In genomic region chr22:27185903-27186302, GRCh38 we compare ENCODE assay signal across 19 cellular contexts.
A peak's percentile ranks its signal among the peaks of the same experiment; 100 is the strongest.
DNase-seq lines count a peak whose midpoint lies in the region; ATAC-seq, FAIRE-seq and TF ChIP-seq lines count a peak whose summit lies in the region.
"Had no signal": no experiment of that assay in that cellular context is flagged by ENCODE, and none has a peak within 500 bp of the region (broad histone marks: within the 10 kb centered on the region; RNA-seq: fewer than 3 reads in every experiment).

No MANE protein-coding gene starts in this region.

- H3K36me3 Mint-ChIP-seq in brain, result no peaks in the 10 kb centered on the region
- H3K36me3 Mint-ChIP-seq in activated T-cell treated with anti-CD3 and anti-CD28 coated beads, Interleukin-2, amount 50 U/mL, for 24 hours (ENCODE audit: low read depth), result no peaks in the 10 kb centered on the region
- H3K36me3 Mint-ChIP-seq: CD4-positive, CD25-positive, alpha-beta regulatory T cell had no signal

- no peaks in the 10 kb centered on the region for H3K4me1 Mint-ChIP-seq in brain
- H3K4me1 Mint-ChIP-seq in activated T-cell treated with anti-CD3 and anti-CD28 coated beads, Interleukin-2, amount 50 U/mL, for 24 hours (ENCODE audit: low read depth), result no peaks in the 10 kb centered on the region
- H3K4me1 Mint-ChIP-seq: CD4-positive, CD25-positive, alpha-beta regulatory T cell had no signal

- FAIRE-seq in kidney (lab: Jason Lieb, UNC), result no peak
- FAIRE-seq: GM12892, GM19239, H1, HepG2, HTR-8/SVneo had no signal

- no peaks in the 10 kb centered on the region for H3K4me1 ChIP-seq in kidney (ENCODE audit: control insufficient read depth in 1 of 2, insufficient read depth in 1 of 2, low read depth in 1 of 2, low read length in 2 of 2)

- H3K27ac Mint-ChIP-seq in brain, result peak overlapping the region in 4 of 5 experiments; percentile 52 to 94 (median 66)
- H3K27ac Mint-ChIP-seq in activated T-cell treated with anti-CD3 and anti-CD28 coated beads, Interleukin-2, amount 50 U/mL, for 24 hours, result no peak overlapping the region
- H3K27ac Mint-ChIP-seq: CD4-positive, CD25-positive, alpha-beta regulatory T cell had no signal

- no peak overlapping the region for H3K27ac ChIP-seq in kidney (ENCODE audit: low read depth in 2 of 2, low read length in 2 of 2)
- H3K27ac ChIP-seq: BLaER1 treated with 17β-estradiol and CSF1 and Interleukin-3, amounts not matched to agents 10 nM and 100 nM had no signal

- H3K4me3 Mint-ChIP-seq in brain, result no peak overlapping the region
- no peak overlapping the region for H3K4me3 Mint-ChIP-seq in activated T-cell treated with anti-CD3 and anti-CD28 coated beads, Interleukin-2, amount 50 U/mL, for 24 hours
- H3K4me3 Mint-ChIP-seq: CD4-positive, CD25-positive, alpha-beta regulatory T cell had no signal

- H3K27me3 Mint-ChIP-seq in brain, result peaks cover 24% of the 10 kb centered on the region
- H3K27me3 Mint-ChIP-seq in activated T-cell treated with anti-CD3 and anti-CD28 coated beads, Interleukin-2, amount 50 U/mL, for 24 hours, result peaks cover 16% of the 10 kb centered on the region
- H3K27me3 Mint-ChIP-seq: CD4-positive, CD25-positive, alpha-beta regulatory T cell had no signal

- intact Hi-C loops in kidney (cut with DNase I), result no loop called here

- H3K4me3 ChIP-seq in kidney (ENCODE audit: low read length in 2 of 2), result no peak overlapping the region
- H3K4me3 ChIP-seq: BLaER1 treated with 17β-estradiol and CSF1 and Interleukin-3, amounts not matched to agents 10 nM and 100 nM; HAP-1 had no signal

- H3K9me3 ChIP-seq in kidney (ENCODE audit: control insufficient read depth in 1 of 2, low read length in 2 of 2), result no peaks in the 10 kb centered on the region
- H3K9me3 ChIP-seq: HAP-1 had no signal

- H3K36me3 ChIP-seq in kidney (ENCODE audit: control insufficient read depth in 1 of 2, insufficient read depth in 2 of 2, low read length in 2 of 2), result no peaks in the 10 kb centered on the region
- H3K36me3 ChIP-seq: BLaER1 treated with 17β-estradiol and CSF1 and Interleukin-3, amounts not matched to agents 10 nM and 100 nM; HAP-1 had no signal

- H3K9me3 Mint-ChIP-seq in brain, result peaks cover 4 to 18% (median 9%) of the 10 kb centered on the region in 5 experiments
- H3K9me3 Mint-ChIP-seq in activated T-cell treated with anti-CD3 and anti-CD28 coated beads, Interleukin-2, amount 50 U/mL, for 24 hours, result peaks cover 3% of the 10 kb centered on the region

- no peak for ATAC-seq in left lobe of liver
- ATAC-seq: HepG2 had no signal

- no peak overlapping the region for H3K9ac ChIP-seq in kidney (ENCODE audit: low read length in 2 of 2)
- H3K9ac ChIP-seq: BLaER1 treated with 17β-estradiol and CSF1 and Interleukin-3, amounts not matched to agents 10 nM and 100 nM had no signal

- TF ChIP-seq CTCF in brain (conservative IDR thresholded peaks at IDR 0.05) (no peak), kidney (IDR thresholded peaks at IDR 0.05; ENCODE audit: borderline replicate concordance, extremely low read depth, insufficient read depth) (no peak)

- DNase-seq in DMS 273 treated with DMSO at 0.1 percent for 48 hours (lab: John Stamatoyannopoulos, UW) (peak; percentile 73), NCI-H2171 treated with DMSO at 0.1 percent for 48 hours (lab: John Stamatoyannopoulos, UW) (peak; percentile 91), kidney (peak; percentile 65), left lobe of liver (ENCODE audit: low spot score) (no peak), NCI-H774 (lab: John Stamatoyannopoulos, UW) (no peak)
- DNase-seq in activated T-cell treated with anti-CD3 and anti-CD28 coated beads, Interleukin-2, amount 50 U/mL, for 24 hours, result no peak
- no peak for DNase-seq in stimulated activated CD4-positive, alpha-beta T cell treated with anti-CD3 and anti-CD28 coated beads, Interleukin-4, amount 100 ng/mL, for 4 hours
- DNase-seq: ACHN; CD4-positive, CD25-positive, alpha-beta regulatory T cell; DMS79 treated with DMSO at 0.1 percent for 48 hours; GDM1 had no signal

Comparison
In these comparisons a context has a peak if more than half of its experiments do, and no peak if none do; other contexts are left out.
1. DNase-seq: peak in DMS 273 treated with DMSO at 0.1 percent for 48 hours (single experiment), NCI-H2171 treated with DMSO at 0.1 percent for 48 hours (single experiment) and kidney (single experiment); none in activated T-cell treated with anti-CD3 and anti-CD28 coated beads, Interleukin-2, amount 50 U/mL, for 24 hours (single experiment), stimulated activated CD4-positive, alpha-beta T cell treated with anti-CD3 and anti-CD28 coated beads, Interleukin-4, amount 100 ng/mL, for 4 hours (0 of 2), left lobe of liver (single experiment) and NCI-H774 (single experiment).